Comparison of ENCODE assay signal across 9 cellular contexts in the genomic region with DNA sequence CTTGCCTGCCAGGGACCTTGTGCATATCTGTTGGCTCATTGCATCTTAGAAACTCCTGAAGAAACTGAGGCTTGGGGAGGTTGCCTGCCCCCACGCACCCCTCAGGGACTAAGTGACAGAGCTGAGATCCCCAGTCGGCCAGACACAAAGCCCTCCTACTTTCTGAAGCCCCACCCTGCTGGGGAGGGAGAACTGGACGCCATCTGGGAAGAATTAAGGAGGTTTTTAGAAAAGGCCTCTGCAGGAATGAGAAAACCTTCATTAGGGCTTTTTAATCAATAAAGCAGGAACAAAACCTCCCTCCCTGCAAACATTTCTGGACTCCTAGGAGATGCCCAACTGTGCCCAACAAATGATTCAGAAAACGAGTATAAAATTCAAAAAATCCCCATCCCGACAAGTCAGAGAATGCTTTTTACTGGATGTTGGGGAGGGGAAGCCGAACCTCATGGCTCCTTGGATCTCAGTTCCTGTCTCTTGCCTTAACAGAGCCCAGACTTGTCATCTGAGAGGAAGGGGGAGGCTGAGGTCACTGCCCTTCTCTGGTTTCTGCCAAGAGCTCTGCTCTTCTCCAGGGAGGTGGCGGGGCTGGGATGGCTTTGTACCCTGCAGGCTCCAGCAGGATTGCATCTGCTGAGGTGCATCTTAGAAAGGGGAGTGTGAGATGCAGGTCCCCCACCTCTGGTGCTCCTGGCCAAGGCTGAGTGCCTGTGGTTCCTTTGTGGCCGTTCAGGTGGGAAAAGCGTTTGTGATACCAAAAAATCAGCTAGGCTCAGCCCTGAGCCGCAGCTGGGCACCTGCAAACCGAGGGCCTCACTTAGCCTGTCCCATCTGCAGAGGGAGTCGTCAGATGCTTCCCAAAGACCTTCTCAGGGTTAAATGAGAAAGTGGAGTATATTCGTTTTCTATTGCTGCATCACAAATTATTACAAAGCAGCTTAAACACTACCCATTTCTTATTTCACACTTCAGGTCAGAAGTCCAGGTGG.
DNase-seq lines count a peak whose midpoint lies in the region; TF ChIP-seq lines count a peak whose summit lies in the region.
"Had no signal": no experiment of that assay in that cellular context is flagged by ENCODE, and none has a peak within 500 bp of the region (broad histone marks: within the 10 kb centered on the region; RNA-seq: fewer than 3 reads in every experiment).

No MANE protein-coding gene starts in this region.

- peak; percentile 39 for DNase-seq in A172 (ENCODE audit: low spot score)
- DNase-seq in NB4 (ENCODE audit: low read depth) = peak; percentile 40
- DNase-seq in epithelial cell of prostate (ENCODE audit: low read depth, low spot score) = peak; percentile 60
- no peak for DNase-seq in SIG-M5 treated with dmso at 0.1 percent for 504 hours (lab: John Stamatoyannopoulos, UW; ENCODE audit: unreplicated experiment)
- no peak for DNase-seq in RPMI8226
- no peak for DNase-seq in NCI-H187 treated with DMSO at 0.1 percent for 48 hours (lab: John Stamatoyannopoulos, UW)
- DNase-seq in NCI-H748 treated with DMSO at 0.1 percent for 48 hours (lab: John Stamatoyannopoulos, UW) = no peak
- DNase-seq: activated naive CD4-positive, alpha-beta T cell treated with Interleukin-2 at 50 U/mL for 16 hours had no signal

- H3K9me3 ChIP-seq in mucosa of rectum (ENCODE audit: control insufficient read depth in 2 of 2, low read length in 2 of 2) = no peaks in the 10 kb centered on the region

- H3K27ac ChIP-seq in epithelial cell of prostate (peak overlapping the region; percentile 99), mucosa of rectum (ENCODE audit: low read depth in 2 of 2, low read length in 2 of 2) (peak overlapping the region; percentile 58 to 86)

- no peak for TF ChIP-seq POLR2A in NB4 (IDR thresholded peaks at IDR 0.05; ENCODE audit: extremely low read depth, insufficient read length)

- H3K9ac ChIP-seq in mucosa of rectum (ENCODE audit: low read depth in 1 of 2, low read length in 2 of 2) = no peak overlapping the region

- H3K36me3 ChIP-seq in mucosa of rectum (ENCODE audit: control insufficient read depth in 2 of 2, insufficient read depth in 2 of 2, low read length in 2 of 2) = no peaks in the 10 kb centered on the region

- no peaks in the 10 kb centered on the region for H3K27me3 ChIP-seq in mucosa of rectum (ENCODE audit: control insufficient read depth in 2 of 2, insufficient read depth in 2 of 2, low read length in 2 of 2)

- no peak overlapping the region for H3K4me3 ChIP-seq in NB4 (ENCODE audit: low read depth, low read length)
- H3K4me3 ChIP-seq in mucosa of rectum (ENCODE audit: low read length in 2 of 2) = no peak overlapping the region

- peaks cover 15 to 26% of the 10 kb centered on the region in 2 donors for H3K4me1 ChIP-seq in mucosa of rectum (ENCODE audit: control insufficient read depth in 2 of 2, insufficient read depth in 2 of 2, low read length in 2 of 2)

- no peak for TF ChIP-seq CTCF in NB4 (IDR thresholded peaks at IDR 0.05; ENCODE audit: low read depth, low read length)

Comparison
In these comparisons a context has a peak if more than half of its experiments do, and no peak if none do; other contexts are left out.
1. DNase-seq: peak in A172 (single experiment), NB4 (single experiment) and epithelial cell of prostate (single experiment); none in SIG-M5 treated with dmso at 0.1 percent for 504 hours (single experiment), RPMI8226 (single experiment), NCI-H187 treated with DMSO at 0.1 percent for 48 hours (single experiment) and NCI-H748 treated with DMSO at 0.1 percent for 48 hours (single experiment).